In genomic region chr1:226723640-226724532, GRCh38 we compare ENCODE assay signal across 9 cellular contexts. TPM values are rescaled to one million over a fixed set of nuclear protein-coding genes. Genes with fewer than 3 reads are reported as not detected.
DNase-seq lines count a peak whose midpoint lies in the region; ATAC-seq and TF ChIP-seq lines count a peak whose summit lies in the region.
"Had no signal": no experiment of that assay in that cellular context is flagged by ENCODE, and none has a peak within 500 bp of the region (broad histone marks: within the 10 kb centered on the region; RNA-seq: fewer than 3 reads in every experiment).

No MANE protein-coding gene starts in this region.

- TF ChIP-seq POLR2A in HCT116 (IDR thresholded peaks at IDR 0.05; ENCODE audit: borderline replicate concordance, extremely low read depth, insufficient read depth, insufficient read length): no peak

- no peak for TF ChIP-seq RAD21 in HCT116 (IDR thresholded peaks at IDR 0.05; ENCODE audit: low read depth)

- H3K9ac ChIP-seq in HCT116 (ENCODE audit: low read length): no peak overlapping the region

- peak overlapping the region in 2 of 3 experiments; percentile 34 to 46 for H3K4me3 Mint-ChIP-seq in nephron

- H3K27ac ChIP-seq in HCT116 (ENCODE audit: low read depth, low read length): no peak overlapping the region; the same call in 1 of the 2 replicates

- H3K27me3 ChIP-seq in HCT116 (ENCODE audit: insufficient read depth, low read length): no peaks in the 10 kb centered on the region
- H3K27me3 ChIP-seq: upper lobe of left lung had no signal

- DNase-seq in AG10803 (ENCODE audit: low read depth) (peak; percentile 46), HCT116 (ENCODE audit: low read depth, low spot score) (no peak), NCI-H82 (lab: John Stamatoyannopoulos, UW) (peak; percentile 83), dedifferentiated amniotic fluid mesenchymal stem cell (ENCODE audit: extremely low spot score) (peak; percentile 37), left colon (no peak)
- DNase-seq: upper lobe of left lung had no signal

- no peaks in the 10 kb centered on the region for H3K27me3 Mint-ChIP-seq in nephron (ENCODE audit: low read depth)

- intact Hi-C loops in HCT116 (cut with micrococcal nuclease) (no loop called here), left colon (cut with DNase I, micrococcal nuclease) (no loop called here)

- RAD21 ChIA-PET in HCT116 (lab: Charles Lee; ENCODE audit: low non-redundant PET in 1 of 2, low total read pairs in 2 of 2, uncharacterized antibody in 2 of 2, unreplicated experiment in 2 of 2): no interaction called here

- H2AFZ ChIP-seq in HCT116 (ENCODE audit: low read depth, low read length, poor library complexity, severe bottlenecking): no peak overlapping the region

- H3K4me3 ChIP-seq in AG10803 (ENCODE audit: low read length): no peak overlapping the region
- H3K4me3 ChIP-seq in HCT116 (replicated peaks in 1 of 2; ENCODE audit: low read depth in 1 of 2, low read length in 2 of 2): no peak overlapping the region
- H3K4me3 ChIP-seq: upper lobe of left lung had no signal

- no peaks in the 10 kb centered on the region for H3K9me3 ChIP-seq in HCT116 (ENCODE audit: control insufficient read depth in 1 of 2, insufficient read depth in 1 of 2, low read depth in 1 of 2, low read length in 2 of 2)
- H3K9me3 ChIP-seq: upper lobe of left lung had no signal

- POLR2A ChIA-PET in HCT116 (lab: Charles Lee): no interaction called here

- H3K4me2 ChIP-seq in HCT116 (ENCODE audit: low read length): peak overlapping the region; percentile 38

- BruUV-seq in HCT116 (replicated peaks; lab: Mats Ljungman, UMichigan): no TSS peak

- H3K79me2 ChIP-seq in HCT116 (ENCODE audit: insufficient read depth, low read length): no peaks in the 10 kb centered on the region

- peaks cover 47% of the 10 kb centered on the region for H3K4me1 Mint-ChIP-seq in nephron

- TF ChIP-seq CTCF in AG10803 (conservative IDR thresholded peaks at IDR 0.05; ENCODE audit: low read length) (no peak), HCT116 (IDR thresholded peaks at IDR 0.05 in 2 of 3, conservative IDR thresholded peaks at IDR 0.05 in 1 of 3; ENCODE audit: borderline replicate concordance in 1 of 3, insufficient read depth in 1 of 3, low read depth in 2 of 3, low read length in 2 of 3) (no peak), nephron (IDR thresholded peaks at IDR 0.05; ENCODE audit: unreplicated experiment in 3 of 3) (no peak)

- H3K27ac Mint-ChIP-seq in nephron: peak overlapping the region; percentile 83 to 90 (median 88)

- no peaks in the 10 kb centered on the region for H4K20me1 ChIP-seq in HCT116 (ENCODE audit: insufficient read depth)

- ATAC-seq in HCT116 (peak; percentile 76), left colon (no peak), GM19035 (IDR thresholded peaks at IDR 0.05; ENCODE audit: unreplicated experiment) (no peak), HG03025 (IDR thresholded peaks at IDR 0.05; ENCODE audit: low FRiP score, unreplicated experiment) (no peak)

- CTCF ChIA-PET in HCT116 (lab: Charles Lee): no interaction called here

- peaks cover 16 to 20% of the 10 kb centered on the region in 2 experiments for H3K4me1 ChIP-seq in HCT116 (ENCODE audit: control insufficient read depth in 1 of 2, insufficient read depth in 2 of 2, low read length in 2 of 2)

- H3K36me3 Mint-ChIP-seq in nephron (ENCODE audit: low read depth): peaks cover 8% of the 10 kb centered on the region

- H3K9me2 ChIP-seq in HCT116 (ENCODE audit: insufficient read depth): no peaks in the 10 kb centered on the region

- H3K36me3 ChIP-seq in HCT116 (ENCODE audit: control insufficient read depth in 1 of 2, insufficient read depth in 2 of 2, low read length in 2 of 2): no peaks in the 10 kb centered on the region

- no peaks in the 10 kb centered on the region for H3K9me3 Mint-ChIP-seq in nephron

TF ChIP-seq in HCT116, 20 proteins besides CTCF, POLR2A, EP300 and RAD21:
- no peak for TF ChIP-seq EGR1 (IDR thresholded peaks at IDR 0.05; ENCODE audit: low read depth)
- no peak for TF ChIP-seq CBX3 (IDR thresholded peaks at IDR 0.05; ENCODE audit: low read depth)
- TF ChIP-seq, protein P1, sequence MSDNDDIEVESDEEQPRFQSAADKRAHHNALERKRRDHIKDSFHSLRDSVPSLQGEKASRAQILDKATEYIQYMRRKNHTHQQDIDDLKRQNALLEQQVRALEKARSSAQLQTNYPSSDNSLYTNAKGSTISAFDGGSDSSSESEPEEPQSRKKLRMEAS (IDR thresholded peaks at IDR 0.05): no peak
- no peak for TF ChIP-seq CEBPB (IDR thresholded peaks at IDR 0.05; ENCODE audit: low read depth)
- TF ChIP-seq ELF1 (IDR thresholded peaks at IDR 0.05; ENCODE audit: borderline replicate concordance, low read depth): no peak
- TF ChIP-seq TCF7L2 (IDR thresholded peaks at IDR 0.05; ENCODE audit: borderline replicate concordance, extremely low read depth, insufficient read depth, insufficient read length): no peak
- no peak for TF ChIP-seq POLR2AphosphoS5 (IDR thresholded peaks at IDR 0.05; ENCODE audit: low read depth, low read length)
- no peak for TF ChIP-seq SRF (IDR thresholded peaks at IDR 0.05; ENCODE audit: low read depth)

RNA-seq across cellular contexts. Expression of gene ITPKB, which starts 15.2 kb away (rescaled TPM):
- total RNA-seq in HCT116 (2021; ENCODE audit: unreplicated experiment): 4.4 TPM
- 2.3 and 2.5 TPM in 2 replicates for polyA plus RNA-seq in HCT116 (2012)
- total RNA-seq in left colon: 10 to 100 TPM in 1 of 2 donors, 1 to 10 TPM in 1; 9.7 to 20.9 TPM

Comparison
In these comparisons a context has a peak if more than half of its experiments do, and no peak if none do; other contexts are left out.
1. DNase-seq: peak in AG10803 (single experiment), NCI-H82 (single experiment) and dedifferentiated amniotic fluid mesenchymal stem cell (single experiment); none in HCT116 (single experiment) and left colon (0 of 2).